2 cellular contexts compared by ENCODE assay signal in the genomic region with DNA sequence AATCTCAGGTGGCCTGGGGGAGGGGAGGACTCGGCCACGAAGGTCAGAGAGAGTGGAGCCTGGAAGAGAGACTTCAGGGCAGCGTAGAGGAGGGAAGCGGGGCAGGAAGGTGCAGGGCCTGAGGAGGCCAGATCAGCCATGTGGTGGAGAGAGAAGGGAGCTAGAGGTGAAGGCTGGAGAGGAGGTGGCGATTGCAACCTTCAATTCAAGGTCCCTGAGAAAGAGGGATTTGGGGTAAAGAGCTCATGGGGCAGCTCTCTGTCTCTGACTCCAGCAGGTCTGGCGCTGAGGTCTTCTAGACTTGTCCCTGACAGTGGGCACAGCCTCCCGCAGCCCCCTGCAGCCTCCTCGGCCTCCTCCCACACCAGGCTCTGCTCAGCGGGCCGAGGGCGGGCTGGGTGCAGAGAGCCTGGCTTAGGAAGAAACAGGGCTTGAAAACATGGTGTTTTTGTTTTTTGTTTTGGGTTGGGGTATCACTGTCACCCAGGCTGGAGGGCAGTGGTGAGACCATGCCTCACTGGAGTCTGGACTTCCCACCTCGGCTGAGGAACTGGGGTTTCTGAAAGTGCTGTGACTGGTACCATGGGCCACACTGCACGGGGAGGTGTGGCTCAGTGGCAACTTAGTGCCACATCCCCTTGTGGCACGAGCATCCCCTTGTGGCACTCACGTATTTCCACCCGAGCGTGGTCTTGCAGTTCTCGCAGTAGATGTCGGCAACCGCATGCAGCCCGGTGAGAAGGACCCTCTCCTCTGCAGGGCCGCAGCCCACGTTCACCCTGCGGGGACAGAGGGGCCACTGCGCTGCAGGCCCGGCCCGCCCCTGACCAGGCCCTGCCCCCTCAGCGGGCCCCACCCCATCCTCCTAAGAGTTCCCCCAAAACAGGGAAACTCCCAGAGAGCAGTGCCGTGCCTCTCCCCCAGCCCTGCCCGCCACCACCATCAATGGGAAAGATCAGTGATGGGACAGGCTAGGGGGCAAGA.
A peak's percentile ranks its signal among the peaks of the same experiment; 100 is the strongest.
TF ChIP-seq lines count a peak whose summit lies in the region.

No MANE protein-coding gene starts in this region.

TF ChIP-seq in GM12878, 131 proteins besides CTCF, POLR2A, EP300 and RAD21:
- TF ChIP-seq SREBF2 (IDR thresholded peaks at IDR 0.05; ENCODE audit: low read length) (no peak), CHD1 (IDR thresholded peaks at IDR 0.05; ENCODE audit: low read depth, low read length) (no peak), MTA2 (IDR thresholded peaks at IDR 0.05; ENCODE audit: low read depth) (no peak)

TF ChIP-seq in HepG2, 621 proteins besides CTCF, POLR2A, EP300 and RAD21:
- TF ChIP-seq AGO1 (IDR thresholded peaks at IDR 0.05; ENCODE audit: low read depth, low read length, poor library complexity, severe bottlenecking) (peak; percentile 35), RXRB (CRISPR knock-in tag; IDR thresholded peaks at IDR 0.05; ENCODE audit: borderline replicate concordance) (no peak)
